Comparison of ENCODE assay signal across 8 cellular contexts in the genomic region with DNA sequence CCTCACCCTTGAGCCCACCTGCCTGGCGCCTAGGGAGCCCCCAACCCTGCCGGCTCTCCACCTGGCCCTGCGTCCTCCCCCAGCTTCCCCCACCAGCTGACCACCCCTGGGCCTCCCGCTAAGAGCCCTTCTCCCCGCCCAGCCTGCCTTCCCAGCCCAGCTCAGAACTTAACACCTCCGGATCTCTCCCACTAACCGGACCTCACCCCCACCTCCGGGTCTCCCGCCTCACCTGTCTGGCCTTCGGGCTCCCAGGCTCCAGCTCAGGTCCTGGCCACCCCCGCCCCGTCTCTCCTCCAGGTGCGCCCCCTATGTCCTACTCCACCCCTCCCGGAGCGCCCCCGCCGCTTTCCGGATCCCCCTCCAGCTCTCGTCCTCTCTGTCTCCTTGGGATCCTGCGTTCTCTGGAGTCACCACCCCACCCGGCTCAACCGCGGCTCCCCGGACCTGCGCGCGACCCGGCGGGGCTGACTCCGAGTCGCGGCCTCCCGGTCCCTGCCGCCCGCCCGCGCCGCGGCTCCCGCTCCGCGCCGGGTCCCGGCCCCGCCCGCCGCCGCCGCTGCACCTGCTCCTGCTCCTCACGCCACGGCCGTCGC. TPM values are rescaled to one million over a fixed set of nuclear protein-coding genes. Genes with fewer than 3 reads are reported as not detected.
A peak's percentile ranks its signal among the peaks of the same experiment; 100 is the strongest.
DNase-seq lines count a peak whose midpoint lies in the region; ATAC-seq and TF ChIP-seq lines count a peak whose summit lies in the region.

KCNJ11 (minus strand) TSS at position 51 of the 596 bp plus-strand sequence. CDS start 568 bp downstream, outside the sequence.

- no CpG with 5 or more reads among the region's 53 CpGs for WGBS in trophoblast cell (ENCODE audit: extremely low coverage, insufficient coverage, insufficient read length)

- DNase-seq in activated naive CD4-positive, alpha-beta T cell treated with Interleukin-2 at 50 U/mL for 16 hours: no peak
- DNase-seq in T-helper 17 cell (no peak), fibroblast of villous mesenchyme (ENCODE audit: low read depth) (no peak), trophoblast cell (no peak), middle frontal gyrus (ENCODE audit: extremely low spot score, low spot score) (no peak)

- no peak for TF ChIP-seq CTCF in fibroblast of villous mesenchyme (IDR thresholded peaks at IDR 0.05; ENCODE audit: insufficient read depth, low read depth, low read length)

- no peak within 1 kb of the TSS for H3K4ac ChIP-seq in trophoblast cell (ENCODE audit: low read depth, low read length)

- ATAC-seq in HG03045 (IDR thresholded peaks at IDR 0.05; ENCODE audit: unreplicated experiment): peak; percentile 44
- peak; percentile 64 for ATAC-seq in T-helper 17 cell
- no peak for ATAC-seq in HG03469 (IDR thresholded peaks at IDR 0.05; ENCODE audit: unreplicated experiment)

- H3K27ac ChIP-seq in trophoblast cell (ENCODE audit: low read depth, low read length): no peak within 1 kb of the TSS

- H3K14ac ChIP-seq in trophoblast cell (ENCODE audit: low read length): no peak within 1 kb of the TSS

- no peaks in the 10 kb centered on the region for H3K79me1 ChIP-seq in trophoblast cell (ENCODE audit: low read length)

- H2AFZ ChIP-seq in trophoblast cell (ENCODE audit: insufficient read depth, low read length, poor library complexity): peak within 1 kb of the TSS; percentile 85

- H3K9me3 Mint-ChIP-seq in activated naive CD4-positive, alpha-beta T cell treated with anti-CD3 and anti-CD28 coated beads, Interleukin-2, amount 50 U/mL, for 24 hours: no peaks in the 10 kb centered on the region

- H3K23ac ChIP-seq in trophoblast cell (ENCODE audit: low read length): no peak within 1 kb of the TSS

- no peak within 1 kb of the TSS for H2BK120ac ChIP-seq in trophoblast cell (ENCODE audit: insufficient read depth, low read length, poor library complexity)

- H3K4me1 Mint-ChIP-seq in activated naive CD4-positive, alpha-beta T cell treated with anti-CD3 and anti-CD28 coated beads, Interleukin-2, amount 50 U/mL, for 24 hours: peaks cover 4% of the 10 kb centered on the region
- peaks cover 11% of the 10 kb centered on the region for H3K4me1 Mint-ChIP-seq in T-helper 17 cell

- H3K9me3 ChIP-seq in T-helper 17 cell (ENCODE audit: control insufficient read depth, low read length, poor library complexity, severe bottlenecking) (no peaks in the 10 kb centered on the region), trophoblast cell (ENCODE audit: insufficient read depth, low read depth, low read length) (peaks cover 5% of the 10 kb centered on the region)

- H3K4me3 Mint-ChIP-seq in activated naive CD4-positive, alpha-beta T cell treated with anti-CD3 and anti-CD28 coated beads, Interleukin-2, amount 50 U/mL, for 24 hours: peak within 1 kb of the TSS; percentile 81
- peak within 1 kb of the TSS; percentile 91 for H3K4me3 Mint-ChIP-seq in T-helper 17 cell

- H3K4me3 ChIP-seq in fibroblast of villous mesenchyme (ENCODE audit: low read depth, low read length): peak within 1 kb of the TSS; percentile 47
- peak within 1 kb of the TSS; percentile 66 for H3K4me3 ChIP-seq in trophoblast cell (ENCODE audit: low read depth, low read length)

- H4K8ac ChIP-seq in trophoblast cell (ENCODE audit: low read depth, low read length): no peak within 1 kb of the TSS

- H4K91ac ChIP-seq in trophoblast cell (ENCODE audit: low read depth, low read length): no peak within 1 kb of the TSS

- H4K12ac ChIP-seq in trophoblast cell (ENCODE audit: low read depth, low read length): no peak within 1 kb of the TSS

- H3K27ac Mint-ChIP-seq in activated naive CD4-positive, alpha-beta T cell treated with anti-CD3 and anti-CD28 coated beads, Interleukin-2, amount 50 U/mL, for 24 hours: peak within 1 kb of the TSS; percentile 46
- no peak within 1 kb of the TSS for H3K27ac Mint-ChIP-seq in T-helper 17 cell

- H2BK12ac ChIP-seq in trophoblast cell (ENCODE audit: low read length): no peak within 1 kb of the TSS

- no peaks in the 10 kb centered on the region for H3K27me3 Mint-ChIP-seq in activated naive CD4-positive, alpha-beta T cell treated with anti-CD3 and anti-CD28 coated beads, Interleukin-2, amount 50 U/mL, for 24 hours
- peaks cover 6% of the 10 kb centered on the region for H3K27me3 Mint-ChIP-seq in T-helper 17 cell

- H2BK5ac ChIP-seq in trophoblast cell (ENCODE audit: low read depth, low read length, poor library complexity): no peak within 1 kb of the TSS

- H3K79me2 ChIP-seq in trophoblast cell (ENCODE audit: control insufficient read depth, insufficient read depth, low read length, poor library complexity): no peaks in the 10 kb centered on the region

- no peaks in the 10 kb centered on the region for H3K36me3 ChIP-seq in trophoblast cell (ENCODE audit: control insufficient read depth in 1 of 2, insufficient read depth in 2 of 2, low read length in 2 of 2)

- H3K27me3 ChIP-seq in trophoblast cell (ENCODE audit: insufficient read depth, low read length): no peaks in the 10 kb centered on the region

- peaks cover 2 to 11% of the 10 kb centered on the region in 2 experiments for H3K4me1 ChIP-seq in trophoblast cell (ENCODE audit: control insufficient read depth in 1 of 2, insufficient read depth in 2 of 2, low read length in 2 of 2)

- H3K36me3 Mint-ChIP-seq in activated naive CD4-positive, alpha-beta T cell treated with anti-CD3 and anti-CD28 coated beads, Interleukin-2, amount 50 U/mL, for 24 hours: no peaks in the 10 kb centered on the region
- no peaks in the 10 kb centered on the region for H3K36me3 Mint-ChIP-seq in T-helper 17 cell (ENCODE audit: low read depth)

- H2AK5ac ChIP-seq in trophoblast cell (ENCODE audit: low read length): no peak within 1 kb of the TSS

- H3K4me2 ChIP-seq in trophoblast cell (ENCODE audit: low read length): peak within 1 kb of the TSS; percentile 90

- H3K18ac ChIP-seq in trophoblast cell (ENCODE audit: low read length): no peak within 1 kb of the TSS

- H3K9ac ChIP-seq in trophoblast cell (ENCODE audit: low read length): no peak within 1 kb of the TSS

RNA-seq across cellular contexts. Expression of gene KCNJ11, which starts in this region (rescaled TPM):
- total RNA-seq in T-helper 17 cell (under 1 TPM; 0.26 to 0.70 TPM), fibroblast of villous mesenchyme (not detected in 2 replicates)
- 0.05 TPM in 1 of 2 replicates, not detected in the other for polyA plus RNA-seq in trophoblast cell (2013)

Comparison
In these comparisons a context has a peak if more than half of its experiments do, and no peak if none do; other contexts are left out.
1. Peak in ATAC-seq in T-helper 17 cell; RNA of the gene not detected or under 1 TPM.